Comparison of ENCODE assay signal across 8 cellular contexts in genomic region chr1:185157599-185158469, GRCh38. TPM values are rescaled to one million over a fixed set of nuclear protein-coding genes. Genes with fewer than 3 reads are reported as not detected.
DNase-seq lines count a peak whose midpoint lies in the region; ATAC-seq and TF ChIP-seq lines count a peak whose summit lies in the region.

No MANE protein-coding gene starts in this region.

- H3K27me3 ChIP-seq in NT2/D1 (ENCODE audit: insufficient read depth, insufficient read length) (peaks cover 8% of the 10 kb centered on the region), mononuclear cell (ENCODE audit: insufficient read depth, low read length) (no peaks in the 10 kb centered on the region)

- no peaks in the 10 kb centered on the region for H3K9me3 Mint-ChIP-seq in T-helper 1 cell treated with Interleukin-12 subunit alpha and Interleukin-12 subunit beta and Interleukin-4 antibody, amounts not matched to agents 30 μg/mL and 1 μg/mL, for 36 hours

- no peaks in the 10 kb centered on the region for H3K4me1 ChIP-seq in NT2/D1 (ENCODE audit: insufficient read depth, insufficient read length)
- H3K4me1 ChIP-seq in mononuclear cell (ENCODE audit: insufficient read depth, low read length), result peaks cover 29% of the 10 kb centered on the region

- no peak for TF ChIP-seq CTCF in choroid plexus epithelial cell (conservative IDR thresholded peaks at IDR 0.05; ENCODE audit: low read depth, low read length)

- peaks cover 37% of the 10 kb centered on the region for H3K4me1 Mint-ChIP-seq in T-helper 1 cell treated with Interleukin-12 subunit alpha and Interleukin-12 subunit beta and Interleukin-4 antibody, amounts not matched to agents 30 μg/mL and 1 μg/mL, for 36 hours (ENCODE audit: low read depth)

- peaks cover 4% of the 10 kb centered on the region for H3K36me3 Mint-ChIP-seq in T-helper 1 cell treated with Interleukin-12 subunit alpha and Interleukin-12 subunit beta and Interleukin-4 antibody, amounts not matched to agents 30 μg/mL and 1 μg/mL, for 36 hours (ENCODE audit: low read depth)

- no peaks in the 10 kb centered on the region for H3K36me3 ChIP-seq in NT2/D1 (ENCODE audit: insufficient read depth, insufficient read length, low read length)

- peak overlapping the region; percentile 85 for H3K9ac ChIP-seq in NT2/D1 (ENCODE audit: insufficient read length, low read depth)

- H3K9me3 ChIP-seq in NT2/D1 (ENCODE audit: insufficient read depth, low read length) (no peaks in the 10 kb centered on the region), mononuclear cell (ENCODE audit: low read depth, low read length) (no peaks in the 10 kb centered on the region)

- peak overlapping the region; percentile 94 for H3K4me3 Mint-ChIP-seq in T-helper 1 cell treated with Interleukin-12 subunit alpha and Interleukin-12 subunit beta and Interleukin-4 antibody, amounts not matched to agents 30 μg/mL and 1 μg/mL, for 36 hours

- H3K4me3 ChIP-seq in NT2/D1 (ENCODE audit: insufficient read length, low read depth), result peak overlapping the region; percentile 92
- peak overlapping the region; percentile 90 for H3K4me3 ChIP-seq in choroid plexus epithelial cell (ENCODE audit: low read depth, low read length)
- peak overlapping the region; percentile 89 for H3K4me3 ChIP-seq in mononuclear cell (ENCODE audit: low read length)

- H3K27me3 Mint-ChIP-seq in T-helper 1 cell treated with Interleukin-12 subunit alpha and Interleukin-12 subunit beta and Interleukin-4 antibody, amounts not matched to agents 30 μg/mL and 1 μg/mL, for 36 hours (ENCODE audit: low read depth), result no peaks in the 10 kb centered on the region

- H3K27ac Mint-ChIP-seq in T-helper 1 cell treated with Interleukin-12 subunit alpha and Interleukin-12 subunit beta and Interleukin-4 antibody, amounts not matched to agents 30 μg/mL and 1 μg/mL, for 36 hours, result peak overlapping the region; percentile 96

- no peak for DNase-seq in T-helper 1 cell
- no peak for DNase-seq in NT2/D1 (ENCODE audit: low read depth, low spot score)
- DNase-seq in choroid plexus epithelial cell (ENCODE audit: low read depth), result peak; percentile 18
- no peak for DNase-seq in cortex of kidney (lab: John Stamatoyannopoulos, UW)

- ATAC-seq in GM18873 (IDR thresholded peaks at IDR 0.05; ENCODE audit: low FRiP score, unreplicated experiment), result no peak
- ATAC-seq in HG03159 (IDR thresholded peaks at IDR 0.05; ENCODE audit: unreplicated experiment), result no peak

RNA-seq across cellular contexts. Expression of gene SWT1, which starts 0.9 kb away (rescaled TPM):
- 10.9 TPM for total RNA-seq in mononuclear cell

RNA-seq across cellular contexts. Expression of gene TRMT1L, which starts 1.1 kb away (rescaled TPM):
- total RNA-seq in mononuclear cell, result 3.3 TPM
